Comparison of ENCODE assay signal across 1 cellular context in genomic region chr1:207822124-207822601, GRCh38.
A peak's percentile ranks its signal among the peaks of the same experiment; 100 is the strongest.
TF ChIP-seq lines count a peak whose summit lies in the region.

No MANE protein-coding gene starts in this region.

TF ChIP-seq in GM12878, 131 proteins besides CTCF, POLR2A, EP300 and RAD21 (continued from another document):
- TF ChIP-seq ZBED1 (IDR thresholded peaks at IDR 0.05; ENCODE audit: borderline replicate concordance) (0 out of 2 replicates have a peak, but pooled peaks have one; percentile 34), TARDBP (IDR thresholded peaks at IDR 0.05; ENCODE audit: borderline replicate concordance) (no peak), KDM1A (IDR thresholded peaks at IDR 0.05; ENCODE audit: borderline replicate concordance) (no peak), RB1 (IDR thresholded peaks at IDR 0.05; ENCODE audit: borderline replicate concordance) (peak; percentile 78; the same call in 1 of the 2 replicates), DPF2 (IDR thresholded peaks at IDR 0.05) (0 out of 2 replicates have a peak, but pooled peaks have one; percentile 25), MYC (IDR thresholded peaks at IDR 0.05; ENCODE audit: insufficient read depth, insufficient read length, insufficient replicate concordance, low read length, severe bottlenecking) (no peak), SUPT20H (IDR thresholded peaks at IDR 0.05; ENCODE audit: borderline replicate concordance, control insufficient read depth, low read depth, low read length) (no peak)
